24 cellular contexts compared by ENCODE assay signal in the genomic region with DNA sequence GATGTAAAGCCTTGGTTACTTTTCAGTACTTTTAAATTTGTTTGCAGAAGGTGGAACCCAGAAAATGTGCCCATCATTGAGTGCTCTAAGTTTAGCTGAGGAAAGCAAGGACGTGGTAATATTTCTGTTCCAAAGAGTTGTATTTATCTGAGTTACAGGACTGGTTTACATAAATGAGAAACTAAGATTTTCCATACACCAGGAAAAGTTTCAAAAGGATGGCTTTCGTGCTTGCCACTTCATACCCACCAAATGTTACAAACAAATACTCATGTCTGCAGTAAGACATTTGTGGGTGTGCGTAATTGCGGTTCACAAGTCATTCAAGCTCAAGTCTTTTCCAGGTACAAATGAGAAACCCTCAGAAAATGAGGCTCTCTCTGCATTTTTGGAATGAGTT.
DNase-seq lines count a peak whose midpoint lies in the region; ATAC-seq and TF ChIP-seq lines count a peak whose summit lies in the region.
"Had no signal": no experiment of that assay in that cellular context is flagged by ENCODE, and none has a peak within 500 bp of the region (broad histone marks: within the 10 kb centered on the region; RNA-seq: fewer than 3 reads in every experiment).

No MANE protein-coding gene starts in this region.

- no peaks in the 10 kb centered on the region; the same call in 1 of the 2 replicates for H3K9me1 ChIP-seq in IMR-90 (ENCODE audit: insufficient read depth, low read length)

- DNase-seq in IMR-90 (no peak), fibroblast of peridontal ligament (ENCODE audit: extremely low read depth) (peak; percentile 29), gastrocnemius medialis (no peak), NCI-H128 (lab: John Stamatoyannopoulos, UW; ENCODE audit: unreplicated experiment) (no peak), NCI-H1048 (lab: John Stamatoyannopoulos, UW) (no peak)
- no peak for DNase-seq in activated T-helper 1 cell treated with anti-CD3 and anti-CD28 coated beads, Interleukin-12 subunit alpha, Interleukin-12 subunit beta, Interleukin-2, Interleukin-4 antibody, amounts not matched to agents 30 ng/mL and 10 ng/mL and 1 ng/mL, durations not matched to agents 14 hours and 24 hours and 36 hours (ENCODE audit: low spot score)
- DNase-seq: Caco-2; CD4-positive, alpha-beta memory T cell; DMS 273 treated with DMSO at 0.1 percent for 48 hours; DND-41; KBM-7; NCI-H1092; NCI-H1436 treated with DMSO at 0.1 percent for 48 hours; NCI-H2029; NCI-H2227 treated with DMSO at 0.1 percent for 48 hours; NCI-H510A; NCI-H748 treated with DMSO at 0.1 percent for 48 hours had no signal

- H3K4me1 Mint-ChIP-seq in activated T-helper 1 cell treated with anti-CD3 and anti-CD28 coated beads, Interleukin-12 subunit alpha, Interleukin-12 subunit beta, Interleukin-2, Interleukin-4 antibody, amounts not matched to agents 30 ng/mL and 10 ng/mL and 1 ng/mL, durations not matched to agents 14 hours and 24 hours and 36 hours (ENCODE audit: low read depth), result peaks cover 8% of the 10 kb centered on the region

- H3K9ac ChIP-seq in IMR-90 (ENCODE audit: low read depth, low read length), result no peak overlapping the region
- H3K9ac ChIP-seq: BLaER1 had no signal

- H3K14ac ChIP-seq in IMR-90 (replicated peaks; ENCODE audit: low read depth, low read length), result no peak overlapping the region; the same call in none of the 2 replicates

- TF ChIP-seq POLR2A in IMR-90 (IDR thresholded peaks at IDR 0.05; ENCODE audit: low read depth, low read length) (no peak), gastrocnemius medialis (IDR thresholded peaks at IDR 0.05) (no peak)

- H2BK120ac ChIP-seq in IMR-90 (ENCODE audit: low read depth, low read length), result no peak overlapping the region

- no peak overlapping the region for H2BK5ac ChIP-seq in IMR-90 (ENCODE audit: low read depth, low read length, poor library complexity, severe bottlenecking)

- H2AK9ac ChIP-seq in IMR-90 (replicated peaks; ENCODE audit: low read depth, low read length, poor library complexity), result no peak overlapping the region

- H3K4me3 ChIP-seq in IMR-90 (ENCODE audit: insufficient read depth, low read depth, low read length), result no peak overlapping the region
- no peak overlapping the region for H3K4me3 ChIP-seq in gastrocnemius medialis
- H3K4me3 ChIP-seq: BLaER1, GM12878, HAP-1 had no signal

- H3K4ac ChIP-seq in IMR-90 (ENCODE audit: low read depth, low read length), result no peak overlapping the region

- H2AFZ ChIP-seq in IMR-90 (replicated peaks; ENCODE audit: low read length, poor library complexity), result no peak overlapping the region

- H3K9me3 ChIP-seq in IMR-90 (ENCODE audit: control insufficient read depth, insufficient read depth, low read length) (no peaks in the 10 kb centered on the region), gastrocnemius medialis (no peaks in the 10 kb centered on the region)
- H3K9me3 ChIP-seq: Caco-2, HAP-1 had no signal

- no peak for TF ChIP-seq RAD21 in IMR-90 (IDR thresholded peaks at IDR 0.05; ENCODE audit: low read length)

- no CpG with 5 or more reads among the region's 4 CpGs for WGBS in IMR-90 (ENCODE audit: extremely low coverage in 2 of 2, insufficient read length in 1 of 2), 2 experiments

- H3K27me3 Mint-ChIP-seq in activated T-helper 1 cell treated with anti-CD3 and anti-CD28 coated beads, Interleukin-12 subunit alpha, Interleukin-12 subunit beta, Interleukin-2, Interleukin-4 antibody, amounts not matched to agents 30 ng/mL and 10 ng/mL and 1 ng/mL, durations not matched to agents 14 hours and 24 hours and 36 hours (ENCODE audit: insufficient read depth), result no peaks in the 10 kb centered on the region
- H3K27me3 Mint-ChIP-seq: CD4-positive, alpha-beta memory T cell had no signal

- POLR2A ChIA-PET in IMR-90 (lab: Charles Lee; ENCODE audit: unreplicated experiment), result no interaction called here

- H3K27ac Mint-ChIP-seq in activated T-helper 1 cell treated with anti-CD3 and anti-CD28 coated beads, Interleukin-12 subunit alpha, Interleukin-12 subunit beta, Interleukin-2, Interleukin-4 antibody, amounts not matched to agents 30 ng/mL and 10 ng/mL and 1 ng/mL, durations not matched to agents 14 hours and 24 hours and 36 hours, result peak overlapping the region; percentile 13

- no peaks in the 10 kb centered on the region for H3K79me1 ChIP-seq in IMR-90 (ENCODE audit: low read depth in 1 of 2, low read length in 2 of 2)

- H3K27me3 ChIP-seq in IMR-90 (ENCODE audit: control insufficient read depth, insufficient read depth, low read length) (no peaks in the 10 kb centered on the region), gastrocnemius medialis (no peaks in the 10 kb centered on the region)
- H3K27me3 ChIP-seq: BLaER1 had no signal

- dilution Hi-C loops in IMR-90 (cut with HindIII; ENCODE audit: low sequenced_read_pairs, unreplicated experiment), result no loop called here

- H4K5ac ChIP-seq in IMR-90 (ENCODE audit: low read depth, low read length), result no peak overlapping the region

- no peak for ATAC-seq in IMR-90 (ENCODE audit: low read depth)
- ATAC-seq in gastrocnemius medialis, result no peak
- no peak for ATAC-seq in GM18868 (IDR thresholded peaks at IDR 0.05; ENCODE audit: unreplicated experiment)
- ATAC-seq: GM12878, HepG2 had no signal

- H3K4me3 Mint-ChIP-seq in activated T-helper 1 cell treated with anti-CD3 and anti-CD28 coated beads, Interleukin-12 subunit alpha, Interleukin-12 subunit beta, Interleukin-2, Interleukin-4 antibody, amounts not matched to agents 30 ng/mL and 10 ng/mL and 1 ng/mL, durations not matched to agents 14 hours and 24 hours and 36 hours, result no peak overlapping the region
- H3K4me3 Mint-ChIP-seq: CD4-positive, alpha-beta memory T cell had no signal

- H2BK20ac ChIP-seq in IMR-90 (ENCODE audit: low read depth, low read length), result peak overlapping the region; percentile 59; the same call in 1 of the 2 replicates

- no peaks in the 10 kb centered on the region; the same call in 1 of the 2 replicates for H3K36me3 ChIP-seq in IMR-90 (ENCODE audit: control insufficient read depth, insufficient read depth, low read length)
- peaks cover 0 to 2% of the 10 kb centered on the region in 2 donors for H3K36me3 ChIP-seq in gastrocnemius medialis
- H3K36me3 ChIP-seq: HAP-1 had no signal

- H3K9me3 Mint-ChIP-seq in activated T-helper 1 cell treated with anti-CD3 and anti-CD28 coated beads, Interleukin-12 subunit alpha, Interleukin-12 subunit beta, Interleukin-2, Interleukin-4 antibody, amounts not matched to agents 30 ng/mL and 10 ng/mL and 1 ng/mL, durations not matched to agents 14 hours and 24 hours and 36 hours, result peaks cover 11% of the 10 kb centered on the region

- in situ Hi-C loops in IMR-90 (cut with MboI; ENCODE audit: low sequenced_read_pairs) (no loop called here), gastrocnemius medialis (cut with MboI; ENCODE audit: low sequenced_read_pairs in 4 of 4) (no loop called here)

- peaks cover 13% of the 10 kb centered on the region for H3K36me3 Mint-ChIP-seq in activated T-helper 1 cell treated with anti-CD3 and anti-CD28 coated beads, Interleukin-12 subunit alpha, Interleukin-12 subunit beta, Interleukin-2, Interleukin-4 antibody, amounts not matched to agents 30 ng/mL and 10 ng/mL and 1 ng/mL, durations not matched to agents 14 hours and 24 hours and 36 hours (ENCODE audit: low read depth)

- CTCF ChIA-PET in IMR-90 (lab: Yijun Ruan, JAX), result no interaction called here

- H2BK15ac ChIP-seq in IMR-90 (ENCODE audit: low read depth, low read length), result no peak overlapping the region

- TF ChIP-seq CTCF in IMR-90 (conservative IDR thresholded peaks at IDR 0.05; ENCODE audit: low read depth, low read length) (no peak), gastrocnemius medialis (IDR thresholded peaks at IDR 0.05 in 4 of 5, conservative IDR thresholded peaks at IDR 0.05 in 1 of 5) (no peak)

- H3K18ac ChIP-seq in IMR-90 (ENCODE audit: low read depth, low read length), result no peak overlapping the region; the same call in 1 of the 2 replicates

- intact Hi-C loops in IMR-90 (cut with micrococcal nuclease) (no loop called here), gastrocnemius medialis (cut with DNase I; ENCODE audit: low total_unique reads) (no loop called here)
- intact Hi-C loops in activated T-helper 1 cell treated with anti-CD3 and anti-CD28 coated beads, Interleukin-12 subunit alpha, Interleukin-12 subunit beta, Interleukin-2, Interleukin-4 antibody, amounts not matched to agents 30 ng/mL and 10 ng/mL and 1 ng/mL, durations not matched to agents 14 hours and 24 hours and 36 hours (cut with micrococcal nuclease), result loop anchor here (2.0 kb wide), 1 partner anchor 22 kb away; no protein-coding TSS in a partner anchor

- no peak overlapping the region; a peak in 1 of 4 replicates for H4K8ac ChIP-seq in IMR-90 (ENCODE audit: low read depth in 2 of 2, low read length in 2 of 2)

- no TSS peak for BruUV-seq in IMR-90 (replicated peaks; lab: Mats Ljungman, UMichigan)

- H2AK5ac ChIP-seq in IMR-90 (ENCODE audit: low read depth, low read length), result no peak overlapping the region

- H3K23ac ChIP-seq in IMR-90 (ENCODE audit: low read depth, low read length), result no peak overlapping the region

- H3K56ac ChIP-seq in IMR-90 (ENCODE audit: extremely low read depth, insufficient read depth, low read length), result no peak overlapping the region

- no peaks in the 10 kb centered on the region for H3K4me1 ChIP-seq in IMR-90 (ENCODE audit: control insufficient read depth, insufficient read depth, low read length)
- H3K4me1 ChIP-seq in gastrocnemius medialis, result peaks cover 32 to 35% of the 10 kb centered on the region in 2 donors
- H3K4me1 ChIP-seq: BLaER1, Caco-2 had no signal

- no peak overlapping the region for H3K4me2 ChIP-seq in IMR-90 (ENCODE audit: low read depth, low read length)
- H3K4me2 ChIP-seq: BLaER1 had no signal

- H4K91ac ChIP-seq in IMR-90 (ENCODE audit: insufficient read depth, low read depth, low read length), result no peak overlapping the region

- H4K20me1 ChIP-seq in IMR-90 (ENCODE audit: insufficient read depth, low read length), result no peaks in the 10 kb centered on the region
- H4K20me1 ChIP-seq: BLaER1 had no signal

- H3K27ac ChIP-seq in IMR-90 (ENCODE audit: insufficient read depth, low read length), result no peak overlapping the region
- H3K27ac ChIP-seq in gastrocnemius medialis, result peak overlapping the region in 3 of 4 donors; percentile 2 to 22 (median 19)
- H3K27ac ChIP-seq: BLaER1, HL-60, RWPE1 had no signal

TF ChIP-seq in IMR-90, 13 proteins besides CTCF, POLR2A, EP300 and RAD21 (continues in another document):
- TF ChIP-seq USF2 (IDR thresholded peaks at IDR 0.05; ENCODE audit: low read depth, low read length), result no peak
- no peak for TF ChIP-seq BHLHE40 (IDR thresholded peaks at IDR 0.05; ENCODE audit: low read depth, low read length)
- no peak for TF ChIP-seq CEBPB (IDR thresholded peaks at IDR 0.05; ENCODE audit: low read depth, low read length)
- TF ChIP-seq MAFK (IDR thresholded peaks at IDR 0.05; ENCODE audit: low read depth, low read length), result no peak
- no peak for TF ChIP-seq FOS (IDR thresholded peaks at IDR 0.05; ENCODE audit: low read depth, low read length)
